In genomic region chr4:109816894-109817293, GRCh38 we compare ENCODE assay signal across 1 cellular context.
TF ChIP-seq lines count a peak whose summit lies in the region.

No MANE protein-coding gene starts in this region.

TF ChIP-seq in HCT116, 20 proteins besides CTCF, POLR2A, EP300 and RAD21:
- no peak for TF ChIP-seq JUND (IDR thresholded peaks at IDR 0.05)
- no peak for TF ChIP-seq REST (IDR thresholded peaks at IDR 0.05; ENCODE audit: low read depth)
- no peak for TF ChIP-seq TCF7L2 (IDR thresholded peaks at IDR 0.05; ENCODE audit: borderline replicate concordance, extremely low read depth, insufficient read depth, insufficient read length)
- TF ChIP-seq ELF1 (IDR thresholded peaks at IDR 0.05; ENCODE audit: borderline replicate concordance, low read depth), result no peak
- no peak for TF ChIP-seq SIN3A (IDR thresholded peaks at IDR 0.05; ENCODE audit: low read depth)
- no peak for TF ChIP-seq YY1 (IDR thresholded peaks at IDR 0.05; ENCODE audit: extremely low read depth, insufficient replicate concordance, low read depth, low read length)
- TF ChIP-seq SP1 (IDR thresholded peaks at IDR 0.05; ENCODE audit: low read depth), result no peak
- TF ChIP-seq FOSL1 (IDR thresholded peaks at IDR 0.05; ENCODE audit: low read depth), result no peak
- no peak for TF ChIP-seq SRF (IDR thresholded peaks at IDR 0.05; ENCODE audit: low read depth)
- TF ChIP-seq ZNF274 (IDR thresholded peaks at IDR 0.05; ENCODE audit: low read depth, low read length), result no peak
- no peak for TF ChIP-seq POLR2AphosphoS5 (IDR thresholded peaks at IDR 0.05; ENCODE audit: low read depth, low read length)
- no peak for TF ChIP-seq ATF3 (IDR thresholded peaks at IDR 0.05)
